ENCODE assay signal across 1 cellular context in genomic region chr12:79420146-79420618, GRCh38.
TF ChIP-seq lines count a peak whose summit lies in the region.

No MANE protein-coding gene starts in this region.

TF ChIP-seq in HepG2, 621 proteins besides CTCF, POLR2A, EP300 and RAD21 (continued from another document):
- no peak for TF ChIP-seq FOXA1 (IDR thresholded peaks at IDR 0.05)
- no peak for TF ChIP-seq FOXA1 (CRISPR knock-in tag; IDR thresholded peaks at IDR 0.05)
- peak; percentile 74 for TF ChIP-seq TEAD3 (CRISPR knock-in tag; optimal IDR thresholded peaks at IDR 0.05; ENCODE audit: borderline replicate concordance)
- no peak for TF ChIP-seq ZNF598 (CRISPR knock-in tag; IDR thresholded peaks at IDR 0.05; ENCODE audit: borderline replicate concordance)
- peak; percentile 33; the same call in 1 of the 2 replicates for TF ChIP-seq NFKBIZ (CRISPR knock-in tag; IDR thresholded peaks at IDR 0.05)
- TF ChIP-seq HNRNPUL1 (IDR thresholded peaks at IDR 0.05; ENCODE audit: low read depth, low read length) = no peak
- TF ChIP-seq ZKSCAN1 (IDR thresholded peaks at IDR 0.05; ENCODE audit: low read length) = no peak
- 0 out of 2 replicates have a peak, but pooled peaks have one; percentile 13 for TF ChIP-seq ZNF644 (CRISPR knock-in tag; IDR thresholded peaks at IDR 0.05; ENCODE audit: low read depth)
- TF ChIP-seq ZMYM2 (CRISPR knock-in tag; IDR thresholded peaks at IDR 0.05) = no peak
- TF ChIP-seq MAFG (CRISPR knock-in tag; IDR thresholded peaks at IDR 0.05) = no peak
- TF ChIP-seq POGZ (CRISPR knock-in tag; IDR thresholded peaks at IDR 0.05) = 0 out of 2 replicates have a peak, but pooled peaks have one; percentile 15
- peak; percentile 28; the same call in 1 of the 2 replicates for TF ChIP-seq PPARG (CRISPR knock-in tag; conservative IDR thresholded peaks at IDR 0.05)
- no peak for TF ChIP-seq ZKSCAN5 (CRISPR knock-in tag; IDR thresholded peaks at IDR 0.05)
- no peak for TF ChIP-seq ZNF737 (CRISPR knock-in tag; IDR thresholded peaks at IDR 0.05; ENCODE audit: borderline replicate concordance)
- TF ChIP-seq SIN3A (IDR thresholded peaks at IDR 0.05; ENCODE audit: borderline replicate concordance, low read depth, low read length) = no peak
- peak; percentile 85 for TF ChIP-seq STAG1 (CRISPR knock-in tag; IDR thresholded peaks at IDR 0.05)
- TF ChIP-seq CC2D1A (CRISPR knock-in tag; IDR thresholded peaks at IDR 0.05) = no peak
- no peak for TF ChIP-seq SOX6 (IDR thresholded peaks at IDR 0.05)
- TF ChIP-seq SOX6 (CRISPR knock-in tag; IDR thresholded peaks at IDR 0.05) = 0 out of 2 replicates have a peak, but pooled peaks have one; percentile 38
- no peak for TF ChIP-seq ZNF234 (CRISPR knock-in tag; conservative IDR thresholded peaks at IDR 0.05)
- peak; percentile 51; the same call in 1 of the 2 replicates for TF ChIP-seq SMYD3 (CRISPR knock-in tag; IDR thresholded peaks at IDR 0.05)
- peak; percentile 66 for TF ChIP-seq ARID5B (CRISPR knock-in tag; IDR thresholded peaks at IDR 0.05)
- peak; percentile 41; the same call in 1 of the 2 replicates for TF ChIP-seq ZNF614 (CRISPR knock-in tag; IDR thresholded peaks at IDR 0.05; ENCODE audit: borderline replicate concordance)
- TF ChIP-seq ZNF792 (CRISPR knock-in tag; IDR thresholded peaks at IDR 0.05) = peak; percentile 33; the same call in 1 of the 2 replicates
- TF ChIP-seq ZUFSP (CRISPR knock-in tag; IDR thresholded peaks at IDR 0.05; ENCODE audit: borderline replicate concordance) = no peak
- TF ChIP-seq, protein P1, sequence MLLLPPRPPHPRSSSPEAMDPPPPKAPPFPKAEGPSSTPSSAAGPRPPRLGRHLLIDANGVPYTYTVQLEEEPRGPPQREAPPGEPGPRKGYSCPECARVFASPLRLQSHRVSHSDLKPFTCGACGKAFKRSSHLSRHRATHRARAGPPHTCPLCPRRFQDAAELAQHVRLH (CRISPR knock-in tag; IDR thresholded peaks at IDR 0.05; ENCODE audit: borderline replicate concordance, low read depth) = no peak
- no peak for TF ChIP-seq ZBTB44 (CRISPR knock-in tag; IDR thresholded peaks at IDR 0.05)
- TF ChIP-seq, protein P2, sequence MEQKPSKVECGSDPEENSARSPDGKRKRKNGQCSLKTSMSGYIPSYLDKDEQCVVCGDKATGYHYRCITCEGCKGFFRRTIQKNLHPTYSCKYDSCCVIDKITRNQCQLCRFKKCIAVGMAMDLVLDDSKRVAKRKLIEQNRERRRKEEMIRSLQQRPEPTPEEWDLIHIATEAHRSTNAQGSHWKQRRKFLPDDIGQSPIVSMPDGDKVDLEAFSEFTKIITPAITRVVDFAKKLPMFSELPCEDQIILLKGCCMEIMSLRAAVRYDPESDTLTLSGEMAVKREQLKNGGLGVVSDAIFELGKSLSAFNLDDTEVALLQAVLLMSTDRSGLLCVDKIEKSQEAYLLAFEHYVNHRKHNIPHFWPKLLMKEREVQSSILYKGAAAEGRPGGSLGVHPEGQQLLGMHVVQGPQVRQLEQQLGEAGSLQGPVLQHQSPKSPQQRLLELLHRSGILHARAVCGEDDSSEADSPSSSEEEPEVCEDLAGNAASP (CRISPR knock-in tag; IDR thresholded peaks at IDR 0.05; ENCODE audit: borderline replicate concordance) = peak; percentile 73; the same call in 1 of the 2 replicates
- TF ChIP-seq ZSCAN9 (CRISPR knock-in tag; IDR thresholded peaks at IDR 0.05; ENCODE audit: borderline replicate concordance) = 0 out of 2 replicates have a peak, but pooled peaks have one; percentile 45
- 0 out of 2 replicates have a peak, but pooled peaks have one; percentile 12 for TF ChIP-seq RARA (CRISPR knock-in tag; IDR thresholded peaks at IDR 0.05)
- no peak for TF ChIP-seq SP140L (CRISPR knock-in tag; IDR thresholded peaks at IDR 0.05; ENCODE audit: borderline replicate concordance)
- TF ChIP-seq ZBTB20 (CRISPR knock-in tag; IDR thresholded peaks at IDR 0.05; ENCODE audit: borderline replicate concordance, low read depth) = no peak
- TF ChIP-seq FOXM1 (CRISPR knock-in tag; IDR thresholded peaks at IDR 0.05) = no peak
- TF ChIP-seq CAMTA2 (CRISPR knock-in tag; IDR thresholded peaks at IDR 0.05; ENCODE audit: borderline replicate concordance) = no peak
- TF ChIP-seq ZGPAT (CRISPR knock-in tag; IDR thresholded peaks at IDR 0.05) = 0 out of 2 replicates have a peak, but pooled peaks have one; percentile 28
- no peak for TF ChIP-seq ZNF160 (CRISPR knock-in tag; IDR thresholded peaks at IDR 0.05)
- TF ChIP-seq NR2F6 (IDR thresholded peaks at IDR 0.05) = no peak
- peak; percentile 33; the same call in 1 of the 2 replicates for TF ChIP-seq NR2F6 (CRISPR knock-in tag; IDR thresholded peaks at IDR 0.05)
